Comparison of ENCODE assay signal across 18 cellular contexts in genomic region chr11:113119074-113119473, GRCh38.
DNase-seq lines count a peak whose midpoint lies in the region; ATAC-seq, FAIRE-seq and TF ChIP-seq lines count a peak whose summit lies in the region.
"Had no signal": no experiment of that assay in that cellular context is flagged by ENCODE, and none has a peak within 500 bp of the region (broad histone marks: within the 10 kb centered on the region; RNA-seq: fewer than 3 reads in every experiment).

No MANE protein-coding gene starts in this region.

- peak overlapping the region; percentile 45 to 72 (median 53) for H3K27ac Mint-ChIP-seq in brain
- H3K27ac Mint-ChIP-seq: CD4-positive, alpha-beta memory T cell; natural killer cell treated with Interleukin-12 subunit alpha and Interleukin-12 subunit beta and Interleukin-15 and Interleukin-18, amount 100 ng/mL, for 72 hours; stimulated activated naive CD8-positive, alpha-beta T cell treated with anti-CD3 and anti-CD28 coated beads, Interleukin-15, amount 100 ng/mL, for 72 hours had no signal

- no peaks in the 10 kb centered on the region for H3K36me3 Mint-ChIP-seq in brain
- H3K36me3 Mint-ChIP-seq: CD4-positive, alpha-beta memory T cell; natural killer cell treated with Interleukin-12 subunit alpha and Interleukin-12 subunit beta and Interleukin-15 and Interleukin-18, amount 100 ng/mL, for 72 hours had no signal

- H4K91ac ChIP-seq in mesenchymal stem cell (ENCODE audit: low read length): no peak overlapping the region

- H3K79me1 ChIP-seq in mesenchymal stem cell (replicated peaks; ENCODE audit: low read length, poor library complexity, severe bottlenecking): no peaks in the 10 kb centered on the region

- H3K4me3 ChIP-seq in mesenchymal stem cell (ENCODE audit: insufficient read depth in 1 of 2, low read depth in 1 of 2, low read length in 2 of 2): no peak overlapping the region
- H3K4me3 ChIP-seq: coronary artery, gastrocnemius medialis, lung had no signal

- no peak overlapping the region for H2BK5ac ChIP-seq in mesenchymal stem cell (ENCODE audit: low read depth, low read length, poor library complexity, severe bottlenecking)

- no peak overlapping the region for H3K18ac ChIP-seq in mesenchymal stem cell (ENCODE audit: low read depth in 1 of 2, low read length in 2 of 2)

- WGBS in mesenchymal stem cell: 43% methylated on average over 3 of the region's 3 CpGs

- H3K4me1 ChIP-seq in mesenchymal stem cell (ENCODE audit: control insufficient read depth, insufficient read depth, low read depth, low read length): no peaks in the 10 kb centered on the region

- no peak for TF ChIP-seq CTCF in brain (conservative IDR thresholded peaks at IDR 0.05)

- peak overlapping the region in 1 of 2 experiments; percentile 63 for H2BK12ac ChIP-seq in mesenchymal stem cell (ENCODE audit: low read length in 2 of 2)

- no peak overlapping the region for H3K23ac ChIP-seq in mesenchymal stem cell (ENCODE audit: low read length in 2 of 2)

- H3K9ac ChIP-seq in mesenchymal stem cell (ENCODE audit: low read length): no peak overlapping the region

- no peak overlapping the region for H2BK15ac ChIP-seq in mesenchymal stem cell (ENCODE audit: low read depth, poor library complexity, severe bottlenecking)

- H2BK120ac ChIP-seq in mesenchymal stem cell (ENCODE audit: low read depth, low read length): no peak overlapping the region

- no peak overlapping the region for H3K4ac ChIP-seq in mesenchymal stem cell (ENCODE audit: low read depth in 1 of 2, low read length in 2 of 2)

- H3K9me3 Mint-ChIP-seq in brain: no peaks in the 10 kb centered on the region
- H3K9me3 Mint-ChIP-seq: CD4-positive, alpha-beta memory T cell; natural killer cell treated with Interleukin-12 subunit alpha and Interleukin-12 subunit beta and Interleukin-15 and Interleukin-18, amount 100 ng/mL, for 72 hours; stimulated activated naive CD8-positive, alpha-beta T cell treated with anti-CD3 and anti-CD28 coated beads, Interleukin-15, amount 100 ng/mL, for 72 hours had no signal

- peak overlapping the region in 1 of 5 experiments; percentile 19 for H3K4me3 Mint-ChIP-seq in brain
- H3K4me3 Mint-ChIP-seq: CD4-positive, alpha-beta memory T cell; natural killer cell treated with Interleukin-12 subunit alpha and Interleukin-12 subunit beta and Interleukin-15 and Interleukin-18, amount 100 ng/mL, for 72 hours; stimulated activated naive CD8-positive, alpha-beta T cell treated with anti-CD3 and anti-CD28 coated beads, Interleukin-15, amount 100 ng/mL, for 72 hours had no signal

- FAIRE-seq in urothelium cell line (lab: Jason Lieb, UNC): peak; percentile 72
- FAIRE-seq: A204.1 had no signal

- ATAC-seq in HG02678 (IDR thresholded peaks at IDR 0.05; ENCODE audit: unreplicated experiment) (no peak), GM21381 (IDR thresholded peaks at IDR 0.05; ENCODE audit: unreplicated experiment) (no peak)
- ATAC-seq: natural killer cell treated with Interleukin-12 subunit alpha and Interleukin-12 subunit beta and Interleukin-15 and Interleukin-18, amount 100 ng/mL, for 72 hours; stimulated activated naive CD8-positive, alpha-beta T cell treated with anti-CD3 and anti-CD28 coated beads, Interleukin-15, amount 100 ng/mL, for 72 hours had no signal

- H3K9me3 ChIP-seq in mesenchymal stem cell (ENCODE audit: control insufficient read depth, low read length): no peaks in the 10 kb centered on the region
- H3K9me3 ChIP-seq: gastrocnemius medialis had no signal

- no peak overlapping the region for H3K27ac ChIP-seq in mesenchymal stem cell (ENCODE audit: low read length, poor library complexity, severe bottlenecking)
- H3K27ac ChIP-seq: coronary artery, gastrocnemius medialis had no signal

- no peak overlapping the region for H2AK5ac ChIP-seq in mesenchymal stem cell (ENCODE audit: low read length, severe bottlenecking)

- H3K4me2 ChIP-seq in mesenchymal stem cell (ENCODE audit: low read length, poor library complexity, severe bottlenecking): no peak overlapping the region

- no peak overlapping the region for H4K8ac ChIP-seq in mesenchymal stem cell (ENCODE audit: low read length)

- DNase-seq in NCI-H2227 (lab: John Stamatoyannopoulos, UW; ENCODE audit: unreplicated experiment): peak; percentile 14
- DNase-seq in NCI-H2227 treated with DMSO at 0.1 percent for 48 hours (lab: John Stamatoyannopoulos, UW): no peak
- DNase-seq in mesenchymal stem cell: peak; percentile 38
- DNase-seq in urothelium cell line (ENCODE audit: low spot score): peak; percentile 23
- DNase-seq in activated CD4-positive, CD25-positive, alpha-beta regulatory T cell treated with anti-CD3 and anti-CD28 coated beads, Interleukin-2, amount 50 U/mL, for 72 hours: no peak
- DNase-seq: CD4-positive, alpha-beta memory T cell; gastrocnemius medialis; NCI-H187; NCI-H510A treated with DMSO at 0.1 percent for 48 hours; stimulated activated naive CD8-positive, alpha-beta T cell treated with anti-CD3 and anti-CD28 coated beads, Interleukin-15, amount 100 ng/mL, for 72 hours; T1000 had no signal

- H3K27me3 ChIP-seq in mesenchymal stem cell (ENCODE audit: control insufficient read depth in 1 of 2, insufficient read depth in 1 of 2, low read length in 2 of 2): peaks cover 0 to 34% of the 10 kb centered on the region in 2 experiments
- H3K27me3 ChIP-seq: gastrocnemius medialis had no signal

- H2AFZ ChIP-seq in mesenchymal stem cell (ENCODE audit: low read depth, low read length): no peak overlapping the region

- no peaks in the 10 kb centered on the region for H3K36me3 ChIP-seq in mesenchymal stem cell (ENCODE audit: control insufficient read depth in 1 of 2, insufficient read depth in 2 of 2, low read depth in 1 of 2, low read length in 2 of 2)
- H3K36me3 ChIP-seq: gastrocnemius medialis had no signal

- peaks cover 67% of the 10 kb centered on the region for H3K4me1 Mint-ChIP-seq in brain
- H3K4me1 Mint-ChIP-seq: CD4-positive, alpha-beta memory T cell; stimulated activated naive CD8-positive, alpha-beta T cell treated with anti-CD3 and anti-CD28 coated beads, Interleukin-15, amount 100 ng/mL, for 72 hours had no signal

- H3K27me3 Mint-ChIP-seq in brain: no peaks in the 10 kb centered on the region
- H3K27me3 Mint-ChIP-seq: natural killer cell treated with Interleukin-12 subunit alpha and Interleukin-12 subunit beta and Interleukin-15 and Interleukin-18, amount 100 ng/mL, for 72 hours had no signal

- H3K14ac ChIP-seq in mesenchymal stem cell (ENCODE audit: low read length in 2 of 2): peak overlapping the region in 1 of 2 experiments; percentile 32

Comparison
In these comparisons a context has a peak if more than half of its experiments do, and no peak if none do; other contexts are left out.
1. DNase-seq: peak in NCI-H2227 (single experiment), mesenchymal stem cell (single experiment) and urothelium cell line (single experiment); none in NCI-H2227 treated with DMSO at 0.1 percent for 48 hours (single experiment) and activated CD4-positive, CD25-positive, alpha-beta regulatory T cell treated with anti-CD3 and anti-CD28 coated beads, Interleukin-2, amount 50 U/mL, for 72 hours (single experiment).